ENCODE assay signal across 9 cellular contexts in genomic region chr14:73237786-73238261, GRCh38. TPM values are rescaled to one million over a fixed set of nuclear protein-coding genes. Genes with fewer than 3 reads are reported as not detected.
DNase-seq lines count a peak whose midpoint lies in the region; ATAC-seq and TF ChIP-seq lines count a peak whose summit lies in the region.
"Had no signal": no experiment of that assay in that cellular context is flagged by ENCODE, and none has a peak within 500 bp of the region (broad histone marks: within the 10 kb centered on the region; RNA-seq: fewer than 3 reads in every experiment).

No MANE protein-coding gene starts in this region.

- CTCF ChIA-PET in AG04450 (lab: Charles Lee): no interaction called here

- DNase-seq in AG04450 (ENCODE audit: low read depth, low spot score) (no peak), ureter (ENCODE audit: low spot score) (no peak)
- DNase-seq: MM.1S had no signal

- TF ChIP-seq CTCF in AG04450 (IDR thresholded peaks at IDR 0.05; ENCODE audit: low read depth, low read length): no peak

- H3K36me3 ChIP-seq in HUES6 (ENCODE audit: control insufficient read depth, insufficient read depth, low read length) (no peaks in the 10 kb centered on the region), ectodermal cell (ENCODE audit: control insufficient read depth, insufficient read depth, low read length) (no peaks in the 10 kb centered on the region), muscle layer of duodenum (ENCODE audit: control insufficient read depth in 1 of 2, insufficient read depth in 2 of 2, low read length in 2 of 2) (no peaks in the 10 kb centered on the region)

- no peak overlapping the region for H3K9ac ChIP-seq in HUES6 (ENCODE audit: low read length)

- H3K9me3 ChIP-seq in AG04450 (ENCODE audit: control insufficient read depth, insufficient read depth, low read length): no peaks in the 10 kb centered on the region
- no peaks in the 10 kb centered on the region for H3K9me3 ChIP-seq in HUES6 (ENCODE audit: control insufficient read depth, insufficient read depth, low read depth, low read length)
- H3K9me3 ChIP-seq in ectodermal cell (ENCODE audit: control insufficient read depth, low read length): no peaks in the 10 kb centered on the region
- H3K9me3 ChIP-seq in muscle layer of duodenum (ENCODE audit: control insufficient read depth in 1 of 2, low read length in 2 of 2): no peaks in the 10 kb centered on the region

- WGBS in ectodermal cell, 2 experiments: 0% methylated on average over 58 of the region's 58 CpGs

- H3K4me3 ChIP-seq in AG04450 (ENCODE audit: low read depth, low read length): peak overlapping the region; percentile 40
- peak overlapping the region; percentile 56 for H3K4me3 ChIP-seq in HUES6 (ENCODE audit: low read depth, low read length)
- H3K4me3 ChIP-seq in ectodermal cell (ENCODE audit: insufficient read depth, low read depth, low read length): peak overlapping the region; percentile 67
- peak overlapping the region; percentile 37 to 71 for H3K4me3 ChIP-seq in muscle layer of duodenum (ENCODE audit: low read depth in 1 of 2, low read length in 2 of 2)

- no peak for TF ChIP-seq POLR2A in GM18505 (IDR thresholded peaks at IDR 0.05; ENCODE audit: borderline replicate concordance, extremely low read depth, insufficient read depth, insufficient read length)

- H3K27ac ChIP-seq in AG04450 (ENCODE audit: low read depth, low read length) (peak overlapping the region; percentile 0), HUES6 (ENCODE audit: low read depth, low read length) (no peak overlapping the region), ectodermal cell (ENCODE audit: insufficient read depth, low read depth, low read length, poor library complexity, severe bottlenecking) (no peak overlapping the region), muscle layer of duodenum (ENCODE audit: low read length) (no peak overlapping the region)

- H3K4me1 ChIP-seq in HUES6 (ENCODE audit: control insufficient read depth, insufficient read depth, low read length) (peaks cover 57% of the 10 kb centered on the region), ectodermal cell (ENCODE audit: control insufficient read depth, insufficient read depth, low read length) (peaks cover 57% of the 10 kb centered on the region), muscle layer of duodenum (ENCODE audit: control insufficient read depth in 1 of 2, insufficient read depth in 2 of 2, low read length in 2 of 2) (peaks cover 12 to 53% of the 10 kb centered on the region in 2 donors)

- POLR2A ChIA-PET in AG04450 (lab: Yijun Ruan, JAX): interaction anchor here (0.9 to 1.5 kb wide), 2 partner anchors 15 to 30 kb away, joined by 3 read pairs; no protein-coding TSS in a partner anchor

- H3K27me3 ChIP-seq in AG04450 (ENCODE audit: control insufficient read depth, insufficient read depth, low read length): peaks cover 40% of the 10 kb centered on the region
- H3K27me3 ChIP-seq in HUES6 (ENCODE audit: control insufficient read depth, insufficient read depth, low read length): peaks cover 92% of the 10 kb centered on the region
- H3K27me3 ChIP-seq in ectodermal cell (ENCODE audit: control insufficient read depth, insufficient read depth, low read length, poor library complexity, severe bottlenecking): peaks cover 32% of the 10 kb centered on the region
- peaks cover 3% of the 10 kb centered on the region for H3K27me3 ChIP-seq in muscle layer of duodenum (ENCODE audit: low read depth, low read length)

- ATAC-seq in HG03378 (IDR thresholded peaks at IDR 0.05; ENCODE audit: unreplicated experiment) (no peak), GM18505 (IDR thresholded peaks at IDR 0.05; ENCODE audit: unreplicated experiment) (no peak), GM21360 (IDR thresholded peaks at IDR 0.05; ENCODE audit: unreplicated experiment) (no peak)

RNA-seq across cellular contexts. Expression of gene PAPLN, which starts 0.5 kb away (rescaled TPM):
- polyA plus RNA-seq in AG04450 (2011; rRNA removed): 3.1 and 3.4 TPM in 2 replicates
- polyA minus RNA-seq in AG04450 (2011; rRNA and poly(A)+ RNA removed): 2.7 and 3.0 TPM in 2 replicates
- polyA plus RNA-seq in ectodermal cell (2013, experiment 1 of 4): 148 TPM
- polyA plus RNA-seq in ectodermal cell (2013, experiment 2 of 4): 149 TPM
- polyA plus RNA-seq in ectodermal cell (2013, experiment 3 of 4): 89.1 TPM
- polyA plus RNA-seq in ectodermal cell (2013, experiment 4 of 4): 92.3 TPM
- 6.7 TPM for total RNA-seq in ureter
